In genomic region chr5:55509097-55509496, GRCh38 we compare ENCODE assay signal across 20 cellular contexts. TPM values are rescaled to one million over a fixed set of nuclear protein-coding genes. Genes with fewer than 3 reads are reported as not detected.
DNase-seq lines count a peak whose midpoint lies in the region; ATAC-seq and TF ChIP-seq lines count a peak whose summit lies in the region.
"Had no signal": no experiment of that assay in that cellular context is flagged by ENCODE, and none has a peak within 500 bp of the region (broad histone marks: within the 10 kb centered on the region; RNA-seq: fewer than 3 reads in every experiment).

No MANE protein-coding gene starts in this region.

- ATAC-seq in left lung, result peak; percentile 17
- peak in 1 of 2 donors; percentile 18 for ATAC-seq in gastrocnemius medialis
- no peak for ATAC-seq in GM21529 (IDR thresholded peaks at IDR 0.05; ENCODE audit: unreplicated experiment)
- ATAC-seq: CD8-positive, alpha-beta T cell; GM12878 had no signal

- H3K9me3 ChIP-seq in Peyer's patch, result no peaks in the 10 kb centered on the region
- H3K9me3 ChIP-seq in left lung, result no peaks in the 10 kb centered on the region
- H3K9me3 ChIP-seq in gastrocnemius medialis, result no peaks in the 10 kb centered on the region
- H3K9me3 ChIP-seq: BLaER1 had no signal

- no peak overlapping the region for H3K4me3 ChIP-seq in Peyer's patch
- no peak overlapping the region for H3K4me3 ChIP-seq in left lung
- peak overlapping the region in 1 of 4 donors; percentile 21 for H3K4me3 ChIP-seq in gastrocnemius medialis
- H3K4me3 ChIP-seq: BLaER1, GM12878 had no signal

- DNase-seq in Peyer's patch (no peak), left lung (no peak), gastrocnemius medialis (no peak), H4 (ENCODE audit: low spot score) (no peak), activated gamma-delta T cell treated with Interleukin-2 at 50 U/mL for 16 hours (no peak)
- DNase-seq: CD8-positive, alpha-beta T cell; DMS53; EL; IMR-90; NCI-H1417; NCI-H1930; NCI-H226; NCI-H524; NCI-H82 had no signal

- no peaks in the 10 kb centered on the region for H3K27me3 ChIP-seq in Peyer's patch
- H3K27me3 ChIP-seq in left lung, result no peaks in the 10 kb centered on the region
- H3K27me3 ChIP-seq in gastrocnemius medialis, result no peaks in the 10 kb centered on the region
- H3K27me3 ChIP-seq: BLaER1 had no signal

- H3K27ac ChIP-seq in 22Rv1 (peak overlapping the region; percentile 41), Peyer's patch (peak overlapping the region in 3 of 4 donors; percentile 38 to 84 (median 62)), left lung (no peak overlapping the region), gastrocnemius medialis (peak overlapping the region; percentile 59 to 81 (median 68))
- H3K27ac ChIP-seq: BLaER1, HL-60, RWPE1 had no signal

- H3K36me3 ChIP-seq in Peyer's patch (no peaks in the 10 kb centered on the region), left lung (no peaks in the 10 kb centered on the region), gastrocnemius medialis (no peaks in the 10 kb centered on the region)
- H3K36me3 ChIP-seq: BLaER1 had no signal

- no peak for TF ChIP-seq CTCF in 22Rv1 (IDR thresholded peaks at IDR 0.05)
- TF ChIP-seq CTCF in Peyer's patch (IDR thresholded peaks at IDR 0.05), result peak in 1 of 6 experiments; percentile 40
- TF ChIP-seq CTCF in left lung (IDR thresholded peaks at IDR 0.05), result no peak
- no peak for TF ChIP-seq CTCF in gastrocnemius medialis (IDR thresholded peaks at IDR 0.05 in 4 of 5, conservative IDR thresholded peaks at IDR 0.05 in 1 of 5)

- intact Hi-C loops in left lung (cut with DNase I) (no loop called here), gastrocnemius medialis (cut with DNase I; ENCODE audit: low total_unique reads) (no loop called here)

- no peak for TF ChIP-seq POLR2A in Peyer's patch (IDR thresholded peaks at IDR 0.05)
- TF ChIP-seq POLR2A in gastrocnemius medialis (IDR thresholded peaks at IDR 0.05), result no peak

- in situ Hi-C loops in gastrocnemius medialis (cut with MboI; ENCODE audit: low sequenced_read_pairs in 4 of 4), result no loop called here

- H3K4me1 ChIP-seq in Peyer's patch (peaks cover 0 to 33% (median 7%) of the 10 kb centered on the region in 4 donors), left lung (peaks cover 4 to 7% of the 10 kb centered on the region in 2 donors), gastrocnemius medialis (peaks cover 48 to 54% of the 10 kb centered on the region in 2 donors)
- H3K4me1 ChIP-seq: BLaER1 had no signal

RNA-seq across cellular contexts. Expression of gene PLPP1, which starts 25.7 kb away (rescaled TPM):
- 100 to 1,000 TPM in 2 of 4 donors, 10 to 100 TPM in 2; 60.2 to 190 (median 115) TPM for total RNA-seq in Peyer's patch
- 10 to 100 TPM; 56.2 to 80.4 TPM for total RNA-seq in left lung
- total RNA-seq in gastrocnemius medialis, result 100 to 1,000 TPM in 1 of 4 donors, 10 to 100 TPM in 3; 79.8 to 147 (median 91.5) TPM
- total RNA-seq in H4 (2014; rRNA removed; shearing (Covaris generic)), result 77.8 and 89.4 TPM in 2 replicates

Comparison
In these comparisons a context has a peak if more than half of its experiments do, and no peak if none do; other contexts are left out.
1. H3K27ac ChIP-seq: peak in 22Rv1 (single experiment), Peyer's patch (3 of 4) and gastrocnemius medialis (4 of 4); none in left lung (0 of 2).